2 cellular contexts compared by ENCODE assay signal in the genomic region with DNA sequence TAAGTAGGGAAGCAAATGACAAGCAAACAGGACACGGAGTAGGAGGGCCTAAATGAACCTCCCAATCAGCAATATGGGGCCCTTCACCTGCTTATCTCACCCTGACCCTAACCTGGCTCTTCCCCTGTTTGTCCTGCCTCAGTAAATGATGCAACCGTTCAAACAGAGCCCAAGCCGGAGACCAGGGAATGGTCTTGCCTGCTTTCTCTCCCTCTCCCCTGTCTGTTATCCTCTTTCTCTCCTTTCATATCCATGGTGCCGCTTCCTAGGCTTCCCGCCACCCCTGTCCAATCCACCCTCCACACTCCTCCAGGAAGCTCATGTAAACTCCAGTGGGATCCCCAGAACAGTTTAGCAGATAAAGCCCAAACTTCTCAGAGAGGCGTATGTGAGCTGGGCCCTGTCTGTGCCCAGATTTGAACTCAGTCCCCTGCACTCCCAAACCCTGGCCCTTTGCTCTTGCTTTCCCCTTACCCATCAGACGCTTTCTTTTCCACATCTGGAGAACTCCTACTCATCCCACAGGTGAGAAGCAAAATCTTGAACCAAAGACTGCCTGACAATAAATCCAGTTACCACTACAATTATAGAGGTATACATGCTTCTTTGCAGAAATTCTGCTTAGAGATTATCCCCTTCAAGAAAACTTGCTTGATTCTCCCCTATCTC.
A peak's percentile ranks its signal among the peaks of the same experiment; 100 is the strongest.
TF ChIP-seq lines count a peak whose summit lies in the region.

No MANE protein-coding gene starts in this region.

TF ChIP-seq in GM23338, 12 proteins besides CTCF, POLR2A, EP300 and RAD21 (continues in another document):
- TF ChIP-seq POLR2AphosphoS5 (IDR thresholded peaks at IDR 0.05; ENCODE audit: low read depth): no peak
- TF ChIP-seq ZNF331 (CRISPR knock-in tag; IDR thresholded peaks at IDR 0.05; ENCODE audit: low read depth): no peak
- TF ChIP-seq JUNB (IDR thresholded peaks at IDR 0.05; ENCODE audit: unreplicated experiment): no peak
- TF ChIP-seq, protein P1, sequence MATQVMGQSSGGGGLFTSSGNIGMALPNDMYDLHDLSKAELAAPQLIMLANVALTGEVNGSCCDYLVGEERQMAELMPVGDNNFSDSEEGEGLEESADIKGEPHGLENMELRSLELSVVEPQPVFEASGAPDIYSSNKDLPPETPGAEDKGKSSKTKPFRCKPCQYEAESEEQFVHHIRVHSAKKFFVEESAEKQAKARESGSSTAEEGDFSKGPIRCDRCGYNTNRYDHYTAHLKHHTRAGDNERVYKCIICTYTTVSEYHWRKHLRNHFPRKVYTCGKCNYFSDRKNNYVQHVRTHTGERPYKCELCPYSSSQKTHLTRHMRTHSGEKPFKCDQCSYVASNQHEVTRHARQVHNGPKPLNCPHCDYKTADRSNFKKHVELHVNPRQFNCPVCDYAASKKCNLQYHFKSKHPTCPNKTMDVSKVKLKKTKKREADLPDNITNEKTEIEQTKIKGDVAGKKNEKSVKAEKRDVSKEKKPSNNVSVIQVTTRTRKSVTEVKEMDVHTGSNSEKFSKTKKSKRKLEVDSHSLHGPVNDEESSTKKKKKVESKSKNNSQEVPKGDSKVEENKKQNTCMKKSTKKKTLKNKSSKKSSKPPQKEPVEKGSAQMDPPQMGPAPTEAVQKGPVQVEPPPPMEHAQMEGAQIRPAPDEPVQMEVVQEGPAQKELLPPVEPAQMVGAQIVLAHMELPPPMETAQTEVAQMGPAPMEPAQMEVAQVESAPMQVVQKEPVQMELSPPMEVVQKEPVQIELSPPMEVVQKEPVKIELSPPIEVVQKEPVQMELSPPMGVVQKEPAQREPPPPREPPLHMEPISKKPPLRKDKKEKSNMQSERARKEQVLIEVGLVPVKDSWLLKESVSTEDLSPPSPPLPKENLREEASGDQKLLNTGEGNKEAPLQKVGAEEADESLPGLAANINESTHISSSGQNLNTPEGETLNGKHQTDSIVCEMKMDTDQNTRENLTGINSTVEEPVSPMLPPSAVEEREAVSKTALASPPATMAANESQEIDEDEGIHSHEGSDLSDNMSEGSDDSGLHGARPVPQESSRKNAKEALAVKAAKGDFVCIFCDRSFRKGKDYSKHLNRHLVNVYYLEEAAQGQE (IDR thresholded peaks at IDR 0.05; ENCODE audit: unreplicated experiment): no peak
- TF ChIP-seq STAT1 (IDR thresholded peaks at IDR 0.05; ENCODE audit: unreplicated experiment): no peak
- no peak for TF ChIP-seq NANOG (IDR thresholded peaks at IDR 0.05; ENCODE audit: borderline replicate concordance)
- TF ChIP-seq CREB1 (CRISPR knock-in tag; IDR thresholded peaks at IDR 0.05; ENCODE audit: low read depth): no peak
- TF ChIP-seq ZNF114 (CRISPR knock-in tag; IDR thresholded peaks at IDR 0.05): no peak
- TF ChIP-seq, protein P2, sequence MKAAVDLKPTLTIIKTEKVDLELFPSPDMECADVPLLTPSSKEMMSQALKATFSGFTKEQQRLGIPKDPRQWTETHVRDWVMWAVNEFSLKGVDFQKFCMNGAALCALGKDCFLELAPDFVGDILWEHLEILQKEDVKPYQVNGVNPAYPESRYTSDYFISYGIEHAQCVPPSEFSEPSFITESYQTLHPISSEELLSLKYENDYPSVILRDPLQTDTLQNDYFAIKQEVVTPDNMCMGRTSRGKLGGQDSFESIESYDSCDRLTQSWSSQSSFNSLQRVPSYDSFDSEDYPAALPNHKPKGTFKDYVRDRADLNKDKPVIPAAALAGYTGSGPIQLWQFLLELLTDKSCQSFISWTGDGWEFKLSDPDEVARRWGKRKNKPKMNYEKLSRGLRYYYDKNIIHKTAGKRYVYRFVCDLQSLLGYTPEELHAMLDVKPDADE (IDR thresholded peaks at IDR 0.05): no peak
- TF ChIP-seq EZH2 (IDR thresholded peaks at IDR 0.05; ENCODE audit: low read depth, unreplicated experiment): no peak

TF ChIP-seq in WTC11, 78 proteins besides CTCF, POLR2A, EP300 and RAD21:
- TF ChIP-seq, protein P3, sequence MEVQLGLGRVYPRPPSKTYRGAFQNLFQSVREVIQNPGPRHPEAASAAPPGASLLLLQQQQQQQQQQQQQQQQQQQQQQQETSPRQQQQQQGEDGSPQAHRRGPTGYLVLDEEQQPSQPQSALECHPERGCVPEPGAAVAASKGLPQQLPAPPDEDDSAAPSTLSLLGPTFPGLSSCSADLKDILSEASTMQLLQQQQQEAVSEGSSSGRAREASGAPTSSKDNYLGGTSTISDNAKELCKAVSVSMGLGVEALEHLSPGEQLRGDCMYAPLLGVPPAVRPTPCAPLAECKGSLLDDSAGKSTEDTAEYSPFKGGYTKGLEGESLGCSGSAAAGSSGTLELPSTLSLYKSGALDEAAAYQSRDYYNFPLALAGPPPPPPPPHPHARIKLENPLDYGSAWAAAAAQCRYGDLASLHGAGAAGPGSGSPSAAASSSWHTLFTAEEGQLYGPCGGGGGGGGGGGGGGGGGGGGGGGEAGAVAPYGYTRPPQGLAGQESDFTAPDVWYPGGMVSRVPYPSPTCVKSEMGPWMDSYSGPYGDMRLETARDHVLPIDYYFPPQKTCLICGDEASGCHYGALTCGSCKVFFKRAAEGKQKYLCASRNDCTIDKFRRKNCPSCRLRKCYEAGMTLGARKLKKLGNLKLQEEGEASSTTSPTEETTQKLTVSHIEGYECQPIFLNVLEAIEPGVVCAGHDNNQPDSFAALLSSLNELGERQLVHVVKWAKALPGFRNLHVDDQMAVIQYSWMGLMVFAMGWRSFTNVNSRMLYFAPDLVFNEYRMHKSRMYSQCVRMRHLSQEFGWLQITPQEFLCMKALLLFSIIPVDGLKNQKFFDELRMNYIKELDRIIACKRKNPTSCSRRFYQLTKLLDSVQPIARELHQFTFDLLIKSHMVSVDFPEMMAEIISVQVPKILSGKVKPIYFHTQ (CRISPR knock-in tag; IDR thresholded peaks at IDR 0.05): no peak
- TF ChIP-seq GABPB1 (CRISPR knock-in tag; IDR thresholded peaks at IDR 0.05): peak; percentile 95
